ENCODE assay signal across 8 cellular contexts in genomic region chr1:121116522-121117297, GRCh38.
DNase-seq lines count a peak whose midpoint lies in the region; ATAC-seq, FAIRE-seq and TF ChIP-seq lines count a peak whose summit lies in the region.
"Not testable (repeated sequence)": the region's sequence is repeated elsewhere in the genome, so short reads cannot be mapped to it uniquely, and the experiment has no call there.

No MANE protein-coding gene starts in this region.

- not testable (repeated sequence) for H3K9me2 ChIP-seq in GM23248 (ENCODE audit: insufficient read depth)

- TF ChIP-seq CTCF in GM12878 (IDR thresholded peaks at IDR 0.05 in 2 of 3, conservative IDR thresholded peaks at IDR 0.05 in 1 of 3; ENCODE audit: control insufficient read depth in 2 of 3, extremely low read depth in 1 of 3, insufficient read depth in 1 of 3, low read depth in 3 of 3, low read length in 3 of 3); vagina (IDR thresholded peaks at IDR 0.05): not testable (repeated sequence)

- TF ChIP-seq EP300 in GM12878 (IDR thresholded peaks at IDR 0.05; ENCODE audit: borderline replicate concordance in 1 of 2, control insufficient read depth in 1 of 2, low read depth in 2 of 2, low read length in 2 of 2) = not testable (repeated sequence)

- intact Hi-C loops in GM12878 (cut with micrococcal nuclease; ENCODE audit: unreplicated experiment); left cardiac atrium (cut with DNase I); vagina (cut with DNase I): not testable (repeated sequence)

- BruUV-seq in GM12878 (replicated peaks; lab: Mats Ljungman, UMichigan) = not testable (repeated sequence)

- H3K4me3 ChIP-seq in GM23248 (peak overlapping the region; percentile 70), esophagus (ENCODE audit: low read depth in 1 of 2, low read length in 2 of 2) (peak overlapping the region; percentile 19 to 32), skeletal muscle satellite cell (ENCODE audit: low read length) (peak overlapping the region; percentile 61), vagina (peak overlapping the region; percentile 30 to 45)
- H3K4me3 ChIP-seq in GM12878 = not testable (repeated sequence)

- H4K20me1 ChIP-seq in GM23248 (ENCODE audit: insufficient read depth); GM12878 (ENCODE audit: control insufficient read depth, insufficient read depth): not testable (repeated sequence)

- CTCF ChIA-PET in GM12878 (lab: Yijun Ruan, JAX) = not testable (repeated sequence)

- DNase-seq in GM23248 (peak; percentile 44), medulla oblongata (ENCODE audit: extremely low spot score) (peak; percentile 4)
- DNase-seq in GM12878 (ENCODE audit: low read depth, low spot score); left cardiac atrium; vagina (ENCODE audit: extremely low spot score in 2 of 2): not testable (repeated sequence)

- not testable (repeated sequence) for H3K9me3 ChIP-seq in GM23248 (ENCODE audit: low read depth); GM12878 (replicated peaks; ENCODE audit: control insufficient read depth, insufficient read depth, low read length); esophagus (ENCODE audit: control insufficient read depth in 2 of 2, insufficient read depth in 1 of 2, low read depth in 1 of 2, low read length in 1 of 2); skeletal muscle satellite cell (replicated peaks; ENCODE audit: low read length); vagina

- not testable (repeated sequence) for TF ChIP-seq RAD21 in GM12878 (IDR thresholded peaks at IDR 0.05; ENCODE audit: insufficient read depth, low read depth, low read length)

- H3K4me2 ChIP-seq in GM23248 (ENCODE audit: unreplicated experiment) = peak overlapping the region; percentile 35
- not testable (repeated sequence) for H3K4me2 ChIP-seq in GM12878 (ENCODE audit: control insufficient read depth, insufficient read depth)
- H3K4me2 ChIP-seq in skeletal muscle satellite cell (ENCODE audit: low read length) = peak overlapping the region; percentile 71

- not testable (repeated sequence) for TF ChIP-seq POLR2A in GM12878 (IDR thresholded peaks at IDR 0.05; ENCODE audit: low read depth, low read length); vagina (IDR thresholded peaks at IDR 0.05)

- not testable (repeated sequence) for H3F3A ChIP-seq in GM23248 (ENCODE audit: insufficient read depth)

- H3K79me2 ChIP-seq in GM23248 (ENCODE audit: insufficient read depth); GM12878 (ENCODE audit: control insufficient read depth, insufficient read depth, low read length): not testable (repeated sequence)

- H2AFZ ChIP-seq in GM23248 = peak overlapping the region; percentile 80
- not testable (repeated sequence) for H2AFZ ChIP-seq in GM12878 (ENCODE audit: control insufficient read depth, low read depth, low read length)

- H3K27me3 ChIP-seq in GM23248 (replicated peaks; ENCODE audit: insufficient read depth); GM12878 (replicated peaks in 1 of 2; ENCODE audit: control insufficient read depth in 2 of 2, insufficient read depth in 2 of 2, low read length in 1 of 2); esophagus (ENCODE audit: control insufficient read depth in 1 of 2, insufficient read depth in 2 of 2, low read length in 2 of 2); skeletal muscle satellite cell (ENCODE audit: control insufficient read depth, insufficient read depth, low read length); vagina: not testable (repeated sequence)

- POLR2A ChIA-PET in GM12878 (lab: Charles Lee) = not testable (repeated sequence)

- H3K9ac ChIP-seq in GM23248 = peak overlapping the region; percentile 66
- H3K9ac ChIP-seq in GM12878 (ENCODE audit: control insufficient read depth, insufficient read depth, low read length); skeletal muscle satellite cell (ENCODE audit: low read depth, low read length): not testable (repeated sequence)

- H3K36me3 ChIP-seq in GM23248 (ENCODE audit: low read depth); GM12878 (ENCODE audit: control insufficient read depth in 2 of 2, insufficient read depth in 2 of 2, low read length in 1 of 2); esophagus (ENCODE audit: control insufficient read depth in 2 of 2, insufficient read depth in 2 of 2, low read length in 1 of 2); skeletal muscle satellite cell (ENCODE audit: insufficient read depth, low read length); vagina: not testable (repeated sequence)

- H3K27ac ChIP-seq in GM23248 (peak overlapping the region; percentile 53; the same call in 1 of the 2 replicates), esophagus (ENCODE audit: low read depth in 2 of 2, low read length in 1 of 2) (peak overlapping the region; percentile 4 to 31), vagina (peak overlapping the region; percentile 66)
- H3K27ac ChIP-seq in GM12878 (ENCODE audit: control insufficient read depth, insufficient read depth) = not testable (repeated sequence)

- RAD21 ChIA-PET in GM12878 (lab: Charles Lee; ENCODE audit: unreplicated experiment) = not testable (repeated sequence)

- in situ Hi-C loops in GM23248 (cut with MboI); GM12878 (cut with MboI): not testable (repeated sequence)

- WGBS in GM23248 (ENCODE audit: low coverage in 1 of 2, low lambda C conversion rate in 2 of 2, missing lambda C conversion rate in 2 of 2), 2 experiments = 9 to 14% methylated on average over 11 to 23 of the region's 44 CpGs
- WGBS in GM12878 (ENCODE audit: insufficient coverage, insufficient replicate concordance, low lambda C conversion rate, missing lambda C conversion rate) = 90% methylated on average over 23 of the region's 44 CpGs
- 26 to 35% methylated on average over 19 to 43 of the region's 44 CpGs for WGBS in esophagus, 2 donors

- FAIRE-seq in GM12878 (lab: Jason Lieb, UNC) = not testable (repeated sequence)

- H3K4me1 ChIP-seq in GM23248 (ENCODE audit: insufficient read depth); GM12878 (ENCODE audit: control insufficient read depth, insufficient read depth, low read length); esophagus (ENCODE audit: control insufficient read depth in 2 of 2, insufficient read depth in 2 of 2, low read length in 1 of 2); skeletal muscle satellite cell (ENCODE audit: control insufficient read depth, insufficient read depth, low read length); vagina: not testable (repeated sequence)

- SMC1A ChIA-PET in GM12878 (lab: Charles Lee; ENCODE audit: uncharacterized antibody, unreplicated experiment) = not testable (repeated sequence)

- ATAC-seq in SK-N-SH treated with all-trans-retinoic acid at 6 μM for 48 hours = peak; percentile 5
- peak; percentile 25; the same call in 1 of the 3 replicates for ATAC-seq in GM12878
- peak; percentile 9 to 42 for ATAC-seq in left cardiac atrium
